In genomic region chr1:36400514-36400824, GRCh38 we compare ENCODE assay signal across 1 cellular context.
TF ChIP-seq lines count a peak whose summit lies in the region.

No MANE protein-coding gene starts in this region.

TF ChIP-seq in HepG2, 621 proteins besides CTCF, POLR2A, EP300 and RAD21:
- TF ChIP-seq FUBP1 (CRISPR knock-in tag; IDR thresholded peaks at IDR 0.05; ENCODE audit: borderline replicate concordance), result no peak
- no peak for TF ChIP-seq YY1 (IDR thresholded peaks at IDR 0.05; ENCODE audit: insufficient read depth, insufficient replicate concordance, low read depth, low read length)
- TF ChIP-seq SAP130 (CRISPR knock-in tag; IDR thresholded peaks at IDR 0.05; ENCODE audit: low read depth), result no peak
- TF ChIP-seq, protein P1, sequence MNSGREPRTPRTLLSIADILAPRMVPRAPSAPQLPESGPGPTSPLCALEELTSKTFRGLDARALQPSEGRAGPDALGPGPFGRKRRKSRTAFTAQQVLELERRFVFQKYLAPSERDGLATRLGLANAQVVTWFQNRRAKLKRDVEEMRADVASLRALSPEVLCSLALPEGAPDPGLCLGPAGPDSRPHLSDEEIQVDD (CRISPR knock-in tag; IDR thresholded peaks at IDR 0.05; ENCODE audit: borderline replicate concordance), result 0 out of 2 replicates have a peak, but pooled peaks have one; percentile 20
- TF ChIP-seq CSRNP1 (CRISPR knock-in tag; IDR thresholded peaks at IDR 0.05), result 0 out of 2 replicates have a peak, but pooled peaks have one; percentile 11
- TF ChIP-seq HIVEP1 (CRISPR knock-in tag; IDR thresholded peaks at IDR 0.05), result 0 out of 2 replicates have a peak, but pooled peaks have one; percentile 1
- 0 out of 2 replicates have a peak, but pooled peaks have one; percentile 83 for TF ChIP-seq FOXO4 (CRISPR knock-in tag; conservative IDR thresholded peaks at IDR 0.05)
- TF ChIP-seq, protein P2, sequence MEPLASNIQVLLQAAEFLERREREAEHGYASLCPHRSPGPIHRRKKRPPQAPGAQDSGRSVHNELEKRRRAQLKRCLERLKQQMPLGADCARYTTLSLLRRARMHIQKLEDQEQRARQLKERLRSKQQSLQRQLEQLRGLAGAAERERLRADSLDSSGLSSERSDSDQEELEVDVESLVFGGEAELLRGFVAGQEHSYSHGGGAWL (CRISPR knock-in tag; IDR thresholded peaks at IDR 0.05), result 0 out of 2 replicates have a peak, but pooled peaks have one; percentile 10
- no peak for TF ChIP-seq WIZ (CRISPR knock-in tag; IDR thresholded peaks at IDR 0.05)
- TF ChIP-seq PITX1 (CRISPR knock-in tag; IDR thresholded peaks at IDR 0.05), result 0 out of 2 replicates have a peak, but pooled peaks have one; percentile 8
- TF ChIP-seq ZNF143 (CRISPR knock-in tag; IDR thresholded peaks at IDR 0.05), result no peak
- TF ChIP-seq ZNF441 (CRISPR knock-in tag; IDR thresholded peaks at IDR 0.05; ENCODE audit: borderline replicate concordance), result peak; percentile 16; the same call in 1 of the 2 replicates
- peak; percentile 70 for TF ChIP-seq ZNF770 (CRISPR knock-in tag; IDR thresholded peaks at IDR 0.05)
